Comparison of ENCODE assay signal across 9 cellular contexts in the genomic region with DNA sequence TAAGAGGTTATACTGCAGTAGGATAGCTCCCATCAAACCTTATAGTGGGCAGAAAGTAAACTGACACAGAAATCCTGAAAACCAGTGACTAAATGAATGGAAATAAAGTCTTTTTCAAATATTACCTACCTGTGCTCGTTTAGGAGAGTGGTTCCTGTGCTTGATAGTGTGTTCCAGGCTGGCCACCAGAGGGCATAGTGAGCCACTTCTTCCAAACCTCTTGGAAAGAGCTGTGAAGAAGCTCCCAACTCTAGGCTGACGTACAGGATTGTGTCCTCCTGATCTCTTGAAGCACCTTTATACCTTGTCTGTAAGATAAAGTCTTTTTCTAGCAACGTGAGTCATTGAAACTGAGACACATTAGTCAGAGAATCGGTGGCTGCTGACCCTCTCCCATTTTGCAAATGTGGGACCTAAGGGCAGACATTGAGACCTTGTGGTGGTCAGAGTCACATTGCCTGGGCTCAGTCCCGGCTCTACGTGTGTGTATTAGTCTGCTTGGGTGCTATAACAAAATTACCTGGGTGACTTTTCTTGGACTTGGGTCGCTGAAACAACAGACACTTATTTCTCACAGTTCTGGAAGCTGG. TPM values are rescaled to one million over a fixed set of nuclear protein-coding genes. Genes with fewer than 3 reads are reported as not detected.
DNase-seq lines count a peak whose midpoint lies in the region; ATAC-seq and TF ChIP-seq lines count a peak whose summit lies in the region.
"Had no signal": no experiment of that assay in that cellular context is flagged by ENCODE, and none has a peak within 500 bp of the region (broad histone marks: within the 10 kb centered on the region; RNA-seq: fewer than 3 reads in every experiment).

No MANE protein-coding gene starts in this region.

- ATAC-seq in left lung, result peak; percentile 95

- H3K36me3 ChIP-seq in left lung, result peaks cover 0 to 48% of the 10 kb centered on the region in 2 donors

- H3K27ac Mint-ChIP-seq in HFFc6, result no peak overlapping the region
- H3K27ac Mint-ChIP-seq: activated naive CD8-positive, alpha-beta T cell had no signal

- DNase-seq in ELF-1 (ENCODE audit: low read depth, low spot score), result peak; percentile 67
- DNase-seq in HFFc6, result peak; percentile 55
- peak; percentile 55 for DNase-seq in NCI-H2107 treated with DMSO at 0.1 percent for 48 hours (lab: John Stamatoyannopoulos, UW; ENCODE audit: unreplicated experiment)
- no peak for DNase-seq in coronary artery (ENCODE audit: low spot score)
- peak in 1 of 2 donors; percentile 59 for DNase-seq in left lung
- DNase-seq in stimulated activated CD8-positive, alpha-beta memory T cell treated with anti-CD3 and anti-CD28 coated beads, Interleukin-12 subunit alpha, Interleukin-12 subunit beta, amount 100 ng/mL, for 1 hour (ENCODE audit: low read depth), result peak; percentile 29
- DNase-seq in GOT3 (lab: John Stamatoyannopoulos, UW), result no peak

- H3K27ac ChIP-seq in VCaP, result no peak overlapping the region
- no peak overlapping the region for H3K27ac ChIP-seq in coronary artery
- no peak overlapping the region for H3K27ac ChIP-seq in left lung

- no peaks in the 10 kb centered on the region; the same call in 1 of the 2 replicates for H3K27me3 Mint-ChIP-seq in HFFc6 (ENCODE audit: insufficient read depth)
- H3K27me3 Mint-ChIP-seq: activated naive CD8-positive, alpha-beta T cell had no signal

- no peaks in the 10 kb centered on the region for H3K4me1 Mint-ChIP-seq in HFFc6 (ENCODE audit: low read depth)

- H3K4me1 ChIP-seq in left lung, result peaks cover 0 to 15% of the 10 kb centered on the region in 2 donors

- peak; percentile 93 for TF ChIP-seq CTCF in HFFc6 (IDR thresholded peaks at IDR 0.05)
- peak; percentile 89 for TF ChIP-seq CTCF in VCaP (conservative IDR thresholded peaks at IDR 0.05)
- peak; percentile 79 for TF ChIP-seq CTCF in coronary artery (IDR thresholded peaks at IDR 0.05)
- TF ChIP-seq CTCF in left lung (IDR thresholded peaks at IDR 0.05), result peak; percentile 78 to 86

- H3K4me3 Mint-ChIP-seq in HFFc6, result no peak overlapping the region
- H3K4me3 Mint-ChIP-seq: activated naive CD8-positive, alpha-beta T cell had no signal

- no peaks in the 10 kb centered on the region for H3K9me3 ChIP-seq in left lung

- H3K36me3 Mint-ChIP-seq in HFFc6 (ENCODE audit: low read depth), result peaks cover 11% of the 10 kb centered on the region; the same call in 1 of the 2 replicates

- intact Hi-C loops in left lung (cut with DNase I), result loop anchor here in 1 of 2 donors (10.0 kb wide), 1 partner anchor 261 kb away; no protein-coding TSS in a partner anchor

- no peaks in the 10 kb centered on the region for H3K9me3 Mint-ChIP-seq in HFFc6

- H3K4me3 ChIP-seq in coronary artery, result no peak overlapping the region
- H3K4me3 ChIP-seq in left lung, result no peak overlapping the region

- peaks cover 0 to 26% of the 10 kb centered on the region in 2 donors for H3K27me3 ChIP-seq in left lung

RNA-seq across cellular contexts. Expression of gene TDP1, which starts 17.6 kb away (rescaled TPM):
- total RNA-seq in HFFc6 (2021; fragmentation: NEBNext Ultra II Directional; extraction: Animal tissue kit (Norgen Biotek cat#: 25700)), result 10 to 100 TPM; 20.3 to 28.3 (median 23.3) TPM
- total RNA-seq in left lung, result 1 to 10 TPM; 8.8 to 9.1 TPM

RNA-seq across cellular contexts. Expression of gene EFCAB11, which starts 18.8 kb away (rescaled TPM):
- total RNA-seq in HFFc6 (2021; fragmentation: NEBNext Ultra II Directional; extraction: Animal tissue kit (Norgen Biotek cat#: 25700)), result 1 to 10 TPM; 6.6 to 8.4 (median 6.9) TPM
- 1 to 10 TPM; 5.3 to 5.4 TPM for total RNA-seq in left lung

Comparison
In these comparisons a context has a peak if more than half of its experiments do, and no peak if none do; other contexts are left out.
1. DNase-seq: peak in ELF-1 (single experiment), HFFc6 (single experiment), NCI-H2107 treated with DMSO at 0.1 percent for 48 hours (single experiment) and stimulated activated CD8-positive, alpha-beta memory T cell treated with anti-CD3 and anti-CD28 coated beads, Interleukin-12 subunit alpha, Interleukin-12 subunit beta, amount 100 ng/mL, for 1 hour (single experiment); none in coronary artery (single experiment) and GOT3 (single experiment).
2. Peak in every context shown above with its lines, with median percentiles within 50 percentile points of each other: CTCF ChIP-seq.